In genomic region chr6:33014841-33015634, GRCh38 we compare ENCODE assay signal across 8 cellular contexts. TPM values are rescaled to one million over a fixed set of nuclear protein-coding genes. Genes with fewer than 3 reads are reported as not detected.
DNase-seq lines count a peak whose midpoint lies in the region; ATAC-seq and TF ChIP-seq lines count a peak whose summit lies in the region.

No MANE protein-coding gene starts in this region.

- H3K36me3 ChIP-seq in CD8-positive, alpha-beta memory T cell (ENCODE audit: insufficient read depth, low read length): no peaks in the 10 kb centered on the region
- H3K36me3 ChIP-seq in esophagus squamous epithelium: no peaks in the 10 kb centered on the region
- H3K36me3 ChIP-seq in naive thymus-derived CD4-positive, alpha-beta T cell (ENCODE audit: control insufficient read depth in 2 of 3, insufficient read depth in 3 of 3, low read length in 3 of 3): no peaks in the 10 kb centered on the region
- no peaks in the 10 kb centered on the region for H3K36me3 ChIP-seq in vagina

- peak overlapping the region in 1 of 8 donors; percentile 78 for H3K27ac Mint-ChIP-seq in CD8-positive, alpha-beta memory T cell
- peak overlapping the region in 1 of 9 donors; percentile 5 for H3K27ac Mint-ChIP-seq in naive thymus-derived CD4-positive, alpha-beta T cell

- peaks cover 0 to 1% (median 0%) of the 10 kb centered on the region in 3 donors for H3K36me3 Mint-ChIP-seq in CD8-positive, alpha-beta memory T cell
- H3K36me3 Mint-ChIP-seq in naive thymus-derived CD4-positive, alpha-beta T cell: no peaks in the 10 kb centered on the region

- H3K27ac ChIP-seq in CD8-positive, alpha-beta memory T cell (ENCODE audit: low read depth, low read length): no peak overlapping the region
- H3K27ac ChIP-seq in esophagus squamous epithelium: peak overlapping the region in 2 of 4 donors; percentile 9 to 56
- H3K27ac ChIP-seq in naive thymus-derived CD4-positive, alpha-beta T cell (ENCODE audit: low read depth, low read length): no peak overlapping the region
- peak overlapping the region; percentile 35 for H3K27ac ChIP-seq in vagina

- peaks cover 5% of the 10 kb centered on the region in 2 donors for H3K27me3 Mint-ChIP-seq in CD8-positive, alpha-beta memory T cell
- H3K27me3 Mint-ChIP-seq in naive thymus-derived CD4-positive, alpha-beta T cell: peaks cover 0 to 22% (median 2%) of the 10 kb centered on the region in 5 donors

- CTCF ChIA-PET in CD8-positive, alpha-beta memory T cell (lab: Charles Lee): interaction anchor here (0.6 to 3.7 kb wide), 20 partner anchors 10 to 664 kb away, joined by 3 to 24 read pairs (median 4); partner anchors contain the start of gene HSD17B8
- CTCF ChIA-PET in HEK293T (lab: Yijun Ruan, JAX): interaction anchor here (0.7 to 1.2 kb wide), 8 partner anchors 13 to 250 kb away, joined by 3 to 5 read pairs (median 3); partner anchors contain the start of gene HLA-DPA1
- CTCF ChIA-PET in naive thymus-derived CD4-positive, alpha-beta T cell (lab: Charles Lee): interaction anchor here (0.7 to 2.2 kb wide), 7 partner anchors 8 to 233 kb away, joined by 3 to 10 read pairs (median 4); no protein-coding TSS in a partner anchor

- H3K4me3 ChIP-seq in CD8-positive, alpha-beta memory T cell (ENCODE audit: low read length): no peak overlapping the region
- H3K4me3 ChIP-seq in esophagus squamous epithelium (no peak overlapping the region), vagina (no peak overlapping the region)
- H3K4me3 ChIP-seq in naive thymus-derived CD4-positive, alpha-beta T cell (ENCODE audit: low read length): no peak overlapping the region

- 16 to 32% methylated on average over 6 of the region's 6 CpGs for WGBS in esophagus squamous epithelium, 2 donors

- peak overlapping the region in 1 of 7 donors; percentile 0 for H3K4me3 Mint-ChIP-seq in CD8-positive, alpha-beta memory T cell
- peak overlapping the region in 1 of 10 donors; percentile 0 for H3K4me3 Mint-ChIP-seq in naive thymus-derived CD4-positive, alpha-beta T cell

- intact Hi-C loops in esophagus squamous epithelium (cut with DNase I): no loop called here
- intact Hi-C loops in naive thymus-derived CD4-positive, alpha-beta T cell (cut with micrococcal nuclease): loop anchor here (1.0 to 5.0 kb wide), 7 partner anchors 57 to 233 kb away; partner anchors contain the start of gene HLA-DPA1 (in 1 of the 2)
- intact Hi-C loops in vagina (cut with DNase I): loop anchor here (2.0 to 5.0 kb wide), 2 partner anchors 66 to 232 kb away; no protein-coding TSS in a partner anchor

- H3K9me3 Mint-ChIP-seq in CD8-positive, alpha-beta memory T cell: no peaks in the 10 kb centered on the region
- H3K9me3 Mint-ChIP-seq in naive thymus-derived CD4-positive, alpha-beta T cell: no peaks in the 10 kb centered on the region

- peak in 4 of 5 donors; percentile 42 to 75 (median 66) for DNase-seq in CD8-positive, alpha-beta memory T cell
- DNase-seq in HEK293T (ENCODE audit: extremely low spot score) (peak; percentile 72), NCI-H460 (ENCODE audit: extremely low read depth, low read depth) (peak; percentile 49), esophagus squamous epithelium (lab: John Stamatoyannopoulos, UW) (no peak), vagina (ENCODE audit: extremely low spot score in 2 of 2) (no peak)
- DNase-seq in activated CD4-positive, alpha-beta T cell treated with anti-CD3 and anti-CD28 coated beads for 4 hours: peak; percentile 36 to 56
- DNase-seq in naive thymus-derived CD4-positive, alpha-beta T cell: peak in 7 of 9 donors; percentile 60 to 82 (median 75)

- H3K4me1 Mint-ChIP-seq in CD8-positive, alpha-beta memory T cell: peaks cover 25 to 26% (median 26%) of the 10 kb centered on the region in 3 donors
- H3K4me1 Mint-ChIP-seq in naive thymus-derived CD4-positive, alpha-beta T cell: peaks cover 8 to 38% (median 26%) of the 10 kb centered on the region in 7 donors

- TF ChIP-seq CTCF in esophagus squamous epithelium (IDR thresholded peaks at IDR 0.05) (peak; percentile 73 to 85 (median 82)), vagina (IDR thresholded peaks at IDR 0.05) (peak; percentile 78 to 81 (median 79))

- peak; percentile 78 for ATAC-seq in naive thymus-derived CD4-positive, alpha-beta T cell
- ATAC-seq in HG03469 (IDR thresholded peaks at IDR 0.05; ENCODE audit: unreplicated experiment): no peak

- no peaks in the 10 kb centered on the region for H3K9me3 ChIP-seq in CD8-positive, alpha-beta memory T cell (ENCODE audit: low read length)
- H3K9me3 ChIP-seq in esophagus squamous epithelium: no peaks in the 10 kb centered on the region
- no peaks in the 10 kb centered on the region for H3K9me3 ChIP-seq in naive thymus-derived CD4-positive, alpha-beta T cell (ENCODE audit: control insufficient read depth in 2 of 3, low read length in 3 of 3)
- no peaks in the 10 kb centered on the region for H3K9me3 ChIP-seq in vagina

- peaks cover 18% of the 10 kb centered on the region for H3K4me1 ChIP-seq in CD8-positive, alpha-beta memory T cell (ENCODE audit: insufficient read depth, low read length)
- H3K4me1 ChIP-seq in esophagus squamous epithelium: peaks cover 0 to 22% (median 21%) of the 10 kb centered on the region in 3 donors
- peaks cover 12 to 24% of the 10 kb centered on the region in 2 donors for H3K4me1 ChIP-seq in naive thymus-derived CD4-positive, alpha-beta T cell (ENCODE audit: control insufficient read depth in 2 of 2, insufficient read depth in 2 of 2, low read length in 2 of 2)
- H3K4me1 ChIP-seq in vagina: peaks cover 16% of the 10 kb centered on the region

- POLR2A ChIA-PET in CD8-positive, alpha-beta memory T cell (lab: Charles Lee): no interaction called here
- POLR2A ChIA-PET in HEK293T (lab: Yijun Ruan, JAX): no interaction called here
- POLR2A ChIA-PET in naive thymus-derived CD4-positive, alpha-beta T cell (lab: Charles Lee): interaction anchor here (0.7 to 2.0 kb wide), 4 partner anchors 42 to 233 kb away, joined by 3 to 6 read pairs (median 4); no protein-coding TSS in a partner anchor

- TF ChIP-seq POLR2A in esophagus squamous epithelium (IDR thresholded peaks at IDR 0.05): no peak
- TF ChIP-seq POLR2A in vagina (IDR thresholded peaks at IDR 0.05): no peak

- H3K27me3 ChIP-seq in CD8-positive, alpha-beta memory T cell (ENCODE audit: insufficient read depth, low read length, poor library complexity, severe bottlenecking): no peaks in the 10 kb centered on the region
- H3K27me3 ChIP-seq in esophagus squamous epithelium: peaks cover 0 to 40% (median 0%) of the 10 kb centered on the region in 4 donors
- H3K27me3 ChIP-seq in naive thymus-derived CD4-positive, alpha-beta T cell (ENCODE audit: control insufficient read depth in 2 of 2, insufficient read depth in 2 of 2, low read length in 2 of 2): no peaks in the 10 kb centered on the region
- H3K27me3 ChIP-seq in vagina: no peaks in the 10 kb centered on the region

TF ChIP-seq in HEK293T, 16 proteins besides CTCF, POLR2A, EP300 and RAD21:
- no peak for TF ChIP-seq ARNT (IDR thresholded peaks at IDR 0.05)
- no peak for TF ChIP-seq HDGF (IDR thresholded peaks at IDR 0.05; ENCODE audit: borderline replicate concordance)
- no peak for TF ChIP-seq ZNF384 (IDR thresholded peaks at IDR 0.05)
- TF ChIP-seq FOXK2 (IDR thresholded peaks at IDR 0.05): no peak
- TF ChIP-seq CTBP1 (IDR thresholded peaks at IDR 0.05; ENCODE audit: borderline replicate concordance): no peak
- no peak for TF ChIP-seq TARDBP (IDR thresholded peaks at IDR 0.05)
- no peak for TF ChIP-seq NFRKB (IDR thresholded peaks at IDR 0.05)
- no peak for TF ChIP-seq L3MBTL2 (conservative IDR thresholded peaks at IDR 0.05)
- TF ChIP-seq SUZ12 (IDR thresholded peaks at IDR 0.05): no peak
- TF ChIP-seq ELF4 (IDR thresholded peaks at IDR 0.05): no peak
- TF ChIP-seq FOXA1 (IDR thresholded peaks at IDR 0.05): no peak
TF ChIP-seq in HEK293T: peak in this region for 0.

RNA-seq across cellular contexts. Expression of gene HLA-DOA, which starts 5.6 kb away (rescaled TPM):
- 1 to 10 TPM; 6.7 to 6.9 TPM for total RNA-seq in CD8-positive, alpha-beta memory T cell
- polyA plus RNA-seq in CD8-positive, alpha-beta memory T cell: 12.0 TPM
- not detected in 2 replicates for total RNA-seq in NCI-H460 (2014; rRNA removed; shearing (Covaris generic))
- polyA plus RNA-seq in NCI-H460 (2014; cell fraction: nucleus; rRNA removed): not detected in 2 replicates
- 1 to 10 TPM in 2 of 4 donors, under 1 TPM in 2; 0.61 to 9.7 (median 1.6) TPM for total RNA-seq in esophagus squamous epithelium
- 10 to 100 TPM in 1 of 5 experiments, 1 to 10 TPM in 4; 3.0 to 10.5 (median 5.4) TPM for total RNA-seq in naive thymus-derived CD4-positive, alpha-beta T cell
- 1 to 10 TPM; 4.6 to 6.7 TPM for polyA plus RNA-seq in naive thymus-derived CD4-positive, alpha-beta T cell
- 30.2 TPM for total RNA-seq in vagina

RNA-seq across cellular contexts. Expression of gene BRD2, which starts 46.6 kb away (rescaled TPM):
- total RNA-seq in CD8-positive, alpha-beta memory T cell: 100 to 1,000 TPM; 373 to 387 TPM
- 89.9 TPM for polyA plus RNA-seq in CD8-positive, alpha-beta memory T cell
- total RNA-seq in NCI-H460 (2014; rRNA removed; shearing (Covaris generic)): 132 and 133 TPM in 2 replicates
- 184 and 248 TPM in 2 replicates for polyA plus RNA-seq in NCI-H460 (2014; cell fraction: nucleus; rRNA removed)
- total RNA-seq in esophagus squamous epithelium: 100 to 1,000 TPM; 110 to 152 (median 132) TPM
- 100 to 1,000 TPM; 275 to 391 (median 360) TPM for total RNA-seq in naive thymus-derived CD4-positive, alpha-beta T cell
- polyA plus RNA-seq in naive thymus-derived CD4-positive, alpha-beta T cell: 10 to 100 TPM; 33.4 to 82.6 TPM
- 125 TPM for total RNA-seq in vagina

RNA-seq across cellular contexts. Expression of gene HLA-DPA1, which starts 58.4 kb away (rescaled TPM):
- 10 to 100 TPM; 69.8 to 71.7 TPM for total RNA-seq in CD8-positive, alpha-beta memory T cell
- 156 TPM for polyA plus RNA-seq in CD8-positive, alpha-beta memory T cell
- not detected in 2 replicates for total RNA-seq in NCI-H460 (2014; rRNA removed; shearing (Covaris generic))
- not detected in 2 replicates for polyA plus RNA-seq in NCI-H460 (2014; cell fraction: nucleus; rRNA removed)
- total RNA-seq in esophagus squamous epithelium (100 to 1,000 TPM in 1 of 4 donors, 10 to 100 TPM in 1, 1 to 10 TPM in 2; 6.2 to 114 (median 48.2) TPM), vagina (82.3 TPM)
- 100 to 1,000 TPM in 2 of 5 experiments, 10 to 100 TPM in 3; 20.2 to 295 (median 45.6) TPM for total RNA-seq in naive thymus-derived CD4-positive, alpha-beta T cell
- polyA plus RNA-seq in naive thymus-derived CD4-positive, alpha-beta T cell: 10 to 100 TPM; 21.1 to 67.0 TPM

Comparison
In these comparisons a context has a peak if more than half of its experiments do, and no peak if none do; other contexts are left out.
1. DNase-seq: peak in CD8-positive, alpha-beta memory T cell (4 of 5), HEK293T (single experiment), NCI-H460 (single experiment), activated CD4-positive, alpha-beta T cell treated with anti-CD3 and anti-CD28 coated beads for 4 hours (2 of 2) and naive thymus-derived CD4-positive, alpha-beta T cell (7 of 9); none in esophagus squamous epithelium (single experiment) and vagina (0 of 2).